8 cellular contexts compared by ENCODE assay signal in genomic region chr19:16076958-16077611, GRCh38. TPM values are rescaled to one million over a fixed set of nuclear protein-coding genes. Genes with fewer than 3 reads are reported as not detected.
A peak's percentile ranks its signal among the peaks of the same experiment; 100 is the strongest.
DNase-seq lines count a peak whose midpoint lies in the region; ATAC-seq, FAIRE-seq and TF ChIP-seq lines count a peak whose summit lies in the region.

No MANE protein-coding gene starts in this region.

- H3K4me3 ChIP-seq in AG04450 (ENCODE audit: low read depth, low read length) (peak overlapping the region; percentile 89), ectodermal cell (ENCODE audit: insufficient read depth, low read depth, low read length) (peak overlapping the region; percentile 96)

- H3K27ac ChIP-seq in AG04450 (ENCODE audit: low read depth, low read length): peak overlapping the region; percentile 100
- H3K27ac ChIP-seq in ectodermal cell (ENCODE audit: insufficient read depth, low read depth, low read length, poor library complexity, severe bottlenecking): peak overlapping the region; percentile 98

- no peaks in the 10 kb centered on the region for H3K27me3 Mint-ChIP-seq in T-helper 2 cell treated with Interferon-gamma antibody and Interleukin-4, amounts not matched to agents 5 μg/mL and 100 μg/mL, for 36 hours (ENCODE audit: low read depth)
- no peaks in the 10 kb centered on the region for H3K27me3 Mint-ChIP-seq in type B pancreatic cell

- peaks cover 64% of the 10 kb centered on the region for H3K4me1 Mint-ChIP-seq in T-helper 2 cell treated with Interferon-gamma antibody and Interleukin-4, amounts not matched to agents 5 μg/mL and 100 μg/mL, for 36 hours (ENCODE audit: low read depth)
- peaks cover 43% of the 10 kb centered on the region for H3K4me1 Mint-ChIP-seq in type B pancreatic cell (ENCODE audit: unreplicated experiment)

- peaks cover 45% of the 10 kb centered on the region for H3K36me3 Mint-ChIP-seq in T-helper 2 cell treated with Interferon-gamma antibody and Interleukin-4, amounts not matched to agents 5 μg/mL and 100 μg/mL, for 36 hours (ENCODE audit: low read depth)
- H3K36me3 Mint-ChIP-seq in type B pancreatic cell: peaks cover 24% of the 10 kb centered on the region

- WGBS in ectodermal cell, 2 experiments: 0% methylated on average over 56 of the region's 56 CpGs

- no peaks in the 10 kb centered on the region for H3K27me3 ChIP-seq in AG04450 (ENCODE audit: control insufficient read depth, insufficient read depth, low read length)
- H3K27me3 ChIP-seq in ectodermal cell (ENCODE audit: control insufficient read depth, insufficient read depth, low read length, poor library complexity, severe bottlenecking): no peaks in the 10 kb centered on the region

- CTCF ChIA-PET in AG04450 (lab: Charles Lee): interaction anchor here (0.7 to 1.2 kb wide), 2 partner anchors 15 to 36 kb away, joined by 3 to 8 read pairs; no protein-coding TSS in a partner anchor

- TF ChIP-seq CTCF in AG04450 (IDR thresholded peaks at IDR 0.05; ENCODE audit: low read depth, low read length) (no peak), type B pancreatic cell (conservative IDR thresholded peaks at IDR 0.05) (no peak)

- peaks cover 12% of the 10 kb centered on the region for H3K4me1 ChIP-seq in ectodermal cell (ENCODE audit: control insufficient read depth, insufficient read depth, low read length)

- no peaks in the 10 kb centered on the region for H3K36me3 ChIP-seq in ectodermal cell (ENCODE audit: control insufficient read depth, insufficient read depth, low read length)

- H3K4me3 Mint-ChIP-seq in T-helper 2 cell treated with Interferon-gamma antibody and Interleukin-4, amounts not matched to agents 5 μg/mL and 100 μg/mL, for 36 hours: peak overlapping the region; percentile 94
- peak overlapping the region; percentile 93 for H3K4me3 Mint-ChIP-seq in type B pancreatic cell

- no peaks in the 10 kb centered on the region for H3K9me3 Mint-ChIP-seq in T-helper 2 cell treated with Interferon-gamma antibody and Interleukin-4, amounts not matched to agents 5 μg/mL and 100 μg/mL, for 36 hours
- H3K9me3 Mint-ChIP-seq in type B pancreatic cell: no peaks in the 10 kb centered on the region

- ATAC-seq in GM18867 (IDR thresholded peaks at IDR 0.05; ENCODE audit: unreplicated experiment) (no peak), HG03039 (IDR thresholded peaks at IDR 0.05; ENCODE audit: unreplicated experiment) (no peak)

- DNase-seq in AG04450 (ENCODE audit: low read depth, low spot score) (no peak), H54 (ENCODE audit: insufficient read length, low spot score) (no peak), midbrain (lab: John Stamatoyannopoulos, UW) (peak; percentile 41), type B pancreatic cell (ENCODE audit: extremely low spot score, unreplicated experiment) (no peak)
- no peak for DNase-seq in T-helper 2 cell treated with Interferon-gamma antibody and Interleukin-4, amounts not matched to agents 5 μg/mL and 100 μg/mL, for 36 hours (ENCODE audit: low spot score)

- H3K27ac Mint-ChIP-seq in T-helper 2 cell treated with Interferon-gamma antibody and Interleukin-4, amounts not matched to agents 5 μg/mL and 100 μg/mL, for 36 hours: peak overlapping the region; percentile 99
- peak overlapping the region; percentile 98 for H3K27ac Mint-ChIP-seq in type B pancreatic cell

- no peak for FAIRE-seq in H54 (lab: Jason Lieb, UNC)

- 0 out of 2 replicates have a peak, but pooled peaks have one; percentile 18 for TF ChIP-seq POLR2A in H54 (IDR thresholded peaks at IDR 0.05; ENCODE audit: low read depth, low read length)

- H3K9me3 ChIP-seq in AG04450 (ENCODE audit: control insufficient read depth, insufficient read depth, low read length) (no peaks in the 10 kb centered on the region; the same call in 1 of the 2 replicates), ectodermal cell (ENCODE audit: control insufficient read depth, low read length) (no peaks in the 10 kb centered on the region)

- POLR2A ChIA-PET in AG04450 (lab: Yijun Ruan, JAX): interaction anchor here (0.7 to 4.1 kb wide), 8 partner anchors 9 to 247 kb away, joined by 3 to 52 read pairs (median 9); partner anchors contain the start of genes FAM32A and KLF2

RNA-seq across cellular contexts. Expression of gene TPM4, which starts 0.8 kb away (rescaled TPM):
- 1,635 and 2,058 TPM in 2 replicates for polyA plus RNA-seq in AG04450 (2011; rRNA removed)
- polyA minus RNA-seq in AG04450 (2011; rRNA and poly(A)+ RNA removed): 838 and 1,049 TPM in 2 replicates
- 677 TPM for polyA plus RNA-seq in ectodermal cell (2013, experiment 1 of 4)
- 691 TPM for polyA plus RNA-seq in ectodermal cell (2013, experiment 2 of 4)
- 544 TPM for polyA plus RNA-seq in ectodermal cell (2013, experiment 3 of 4)
- 577 TPM for polyA plus RNA-seq in ectodermal cell (2013, experiment 4 of 4)
- 425 and 472 TPM in 2 replicates for total RNA-seq in type B pancreatic cell (ENCODE audit: low replicate concordance)

RNA-seq across cellular contexts. Expression of gene RAB8A, which starts 34.6 kb away (rescaled TPM):
- 107 and 109 TPM in 2 replicates for polyA plus RNA-seq in AG04450 (2011; rRNA removed)
- polyA minus RNA-seq in AG04450 (2011; rRNA and poly(A)+ RNA removed): 149 and 157 TPM in 2 replicates
- polyA plus RNA-seq in ectodermal cell (2013, experiment 1 of 4): 67.1 TPM
- 61.2 TPM for polyA plus RNA-seq in ectodermal cell (2013, experiment 2 of 4)
- 51.4 TPM for polyA plus RNA-seq in ectodermal cell (2013, experiment 3 of 4)
- polyA plus RNA-seq in ectodermal cell (2013, experiment 4 of 4): 45.4 TPM
- total RNA-seq in type B pancreatic cell (ENCODE audit: low replicate concordance): 86.9 and 98.7 TPM in 2 replicates
